19 cellular contexts compared by ENCODE assay signal in genomic region chr9:84556556-84556955, GRCh38.
DNase-seq lines count a peak whose midpoint lies in the region; ATAC-seq and TF ChIP-seq lines count a peak whose summit lies in the region.
"Had no signal": no experiment of that assay in that cellular context is flagged by ENCODE, and none has a peak within 500 bp of the region (broad histone marks: within the 10 kb centered on the region; RNA-seq: fewer than 3 reads in every experiment).

No MANE protein-coding gene starts in this region.

- H3K79me2 ChIP-seq in smooth muscle cell (ENCODE audit: low read depth), result no peaks in the 10 kb centered on the region

- ATAC-seq in RWPE2 (ENCODE audit: low read depth) (0 out of 3 replicates have a peak, but pooled peaks have one; percentile 29), Right ventricle myocardium superior (ENCODE audit: poor library complexity) (no peak)
- no peak for ATAC-seq in CD4-positive, alpha-beta T cell (ENCODE audit: poor library complexity)
- ATAC-seq: A549, GM12878 had no signal

- peaks cover 5% of the 10 kb centered on the region for H3F3A ChIP-seq in smooth muscle cell (ENCODE audit: low read depth)

- CTCF ChIA-PET in CD4-positive, alpha-beta T cell (lab: Charles Lee), result no interaction called here

- H3K9me3 Mint-ChIP-seq in activated CD4-positive, alpha-beta T cell treated with anti-CD3 and anti-CD28 coated beads, Interleukin-2, amount 10 ng/mL, durations not matched to agents 24 days and 14 days, result no peaks in the 10 kb centered on the region
- peaks cover 4% of the 10 kb centered on the region for H3K9me3 Mint-ChIP-seq in CD4-positive, alpha-beta T cell

- peaks cover 3% of the 10 kb centered on the region for H3K27me3 ChIP-seq in RWPE2 (ENCODE audit: insufficient read depth, poor library complexity, severe bottlenecking)
- no peaks in the 10 kb centered on the region for H3K27me3 ChIP-seq in smooth muscle cell (ENCODE audit: low read depth)
- peaks cover 6% of the 10 kb centered on the region for H3K27me3 ChIP-seq in CD4-positive, alpha-beta T cell (ENCODE audit: control insufficient read depth, insufficient read depth, low read length)

- peak; percentile 13 for DNase-seq in activated CD4-positive, alpha-beta T cell treated with anti-CD3 and anti-CD28 coated beads, Interleukin-2, amount 10 ng/mL, durations not matched to agents 24 days and 14 days
- no peak for DNase-seq in activated CD4-positive, alpha-beta T cell treated with anti-CD3 and anti-CD28 coated beads, Interleukin-2, amount 50 U/mL, for 4 hours
- DNase-seq in RWPE2 (ENCODE audit: low spot score), result no peak
- DNase-seq in epithelial cell of prostate (ENCODE audit: low read depth, low spot score), result peak; percentile 20
- DNase-seq in smooth muscle cell (lab: John Stamatoyannopoulos, UW; ENCODE audit: unreplicated experiment), result no peak
- DNase-seq in NCI-H524 treated with DMSO at 0.1 percent for 48 hours (lab: John Stamatoyannopoulos, UW), result no peak
- no peak for DNase-seq in Right ventricle myocardium superior
- DNase-seq in CD4-positive, alpha-beta T cell, result no peak
- DNase-seq: AML-193; CD4-positive, alpha-beta memory T cell; DMS153; DMS79 treated with DMSO at 0.1 percent for 48 hours; H9; IMR-90 had no signal

- H4K20me1 ChIP-seq in smooth muscle cell (ENCODE audit: low read depth), result no peaks in the 10 kb centered on the region

- H3K36me3 Mint-ChIP-seq in activated CD4-positive, alpha-beta T cell treated with anti-CD3 and anti-CD28 coated beads, Interleukin-2, amount 10 ng/mL, durations not matched to agents 24 days and 14 days (ENCODE audit: low read depth), result no peaks in the 10 kb centered on the region
- no peaks in the 10 kb centered on the region for H3K36me3 Mint-ChIP-seq in CD4-positive, alpha-beta T cell (ENCODE audit: low read depth)
- H3K36me3 Mint-ChIP-seq: CD4-positive, alpha-beta memory T cell had no signal

- POLR2A ChIA-PET in CD4-positive, alpha-beta T cell (lab: Charles Lee), result no interaction called here

- intact Hi-C loops in activated CD4-positive, alpha-beta T cell treated with anti-CD3 and anti-CD28 coated beads, Interleukin-2, amount 10 ng/mL, durations not matched to agents 24 days and 14 days (cut with micrococcal nuclease), result no loop called here
- intact Hi-C loops in Right ventricle myocardium superior (cut with DNase I), result no loop called here
- intact Hi-C loops in CD4-positive, alpha-beta T cell (cut with DNase I, micrococcal nuclease), result no loop called here

- 39% methylated on average over 1 of the region's 1 CpG for WGBS in smooth muscle cell (ENCODE audit: low lambda C conversion rate)

- H3K27ac Mint-ChIP-seq in activated CD4-positive, alpha-beta T cell treated with anti-CD3 and anti-CD28 coated beads, Interleukin-2, amount 10 ng/mL, durations not matched to agents 24 days and 14 days, result no peak overlapping the region
- H3K27ac Mint-ChIP-seq in CD4-positive, alpha-beta T cell, result no peak overlapping the region
- H3K27ac Mint-ChIP-seq: CD4-positive, alpha-beta memory T cell had no signal

- H3K4me1 ChIP-seq in RWPE2 (ENCODE audit: insufficient read depth, poor library complexity, severe bottlenecking) (peaks cover 3% of the 10 kb centered on the region), smooth muscle cell (ENCODE audit: low read depth) (peaks cover 23% of the 10 kb centered on the region)
- H3K4me1 ChIP-seq: A549 had no signal

- peak overlapping the region; percentile 52 for H3K4me2 ChIP-seq in smooth muscle cell
- H3K4me2 ChIP-seq: A549 had no signal

- H3K4me3 Mint-ChIP-seq in activated CD4-positive, alpha-beta T cell treated with anti-CD3 and anti-CD28 coated beads, Interleukin-2, amount 10 ng/mL, durations not matched to agents 24 days and 14 days, result no peak overlapping the region
- H3K4me3 Mint-ChIP-seq in CD4-positive, alpha-beta T cell, result no peak overlapping the region
- H3K4me3 Mint-ChIP-seq: CD4-positive, alpha-beta memory T cell; H9 had no signal

- TF ChIP-seq CTCF in RWPE2 (IDR thresholded peaks at IDR 0.05; ENCODE audit: poor library complexity, severe bottlenecking) (no peak), smooth muscle cell (IDR thresholded peaks at IDR 0.05; ENCODE audit: borderline replicate concordance, insufficient read depth, poor library complexity, severe bottlenecking) (no peak)
- TF ChIP-seq CTCF in CD4-positive, alpha-beta T cell (IDR thresholded peaks at IDR 0.05), result no peak

- H2AFZ ChIP-seq in smooth muscle cell (ENCODE audit: low read depth), result peak overlapping the region; percentile 30

- H3K9me3 ChIP-seq in RWPE2 (ENCODE audit: severe bottlenecking) (no peaks in the 10 kb centered on the region), smooth muscle cell (replicated peaks; ENCODE audit: low read depth) (no peaks in the 10 kb centered on the region)
- no peaks in the 10 kb centered on the region for H3K9me3 ChIP-seq in CD4-positive, alpha-beta T cell (ENCODE audit: control insufficient read depth, low read length)
- H3K9me3 ChIP-seq: A549 had no signal

- H3K4me1 Mint-ChIP-seq in activated CD4-positive, alpha-beta T cell treated with anti-CD3 and anti-CD28 coated beads, Interleukin-2, amount 10 ng/mL, durations not matched to agents 24 days and 14 days, result no peaks in the 10 kb centered on the region
- no peaks in the 10 kb centered on the region for H3K4me1 Mint-ChIP-seq in CD4-positive, alpha-beta T cell (ENCODE audit: low read depth)
- H3K4me1 Mint-ChIP-seq: CD4-positive, alpha-beta memory T cell had no signal

- no peaks in the 10 kb centered on the region for H3K36me3 ChIP-seq in RWPE2 (ENCODE audit: low read depth)
- H3K36me3 ChIP-seq in smooth muscle cell (ENCODE audit: low read depth), result no peaks in the 10 kb centered on the region

- no peak overlapping the region for H3K27ac ChIP-seq in RWPE2 (ENCODE audit: poor library complexity, severe bottlenecking)
- H3K27ac ChIP-seq in epithelial cell of prostate, result no peak overlapping the region
- H3K27ac ChIP-seq in smooth muscle cell (ENCODE audit: low read depth), result peak overlapping the region; percentile 79
- no peak overlapping the region for H3K27ac ChIP-seq in CD4-positive, alpha-beta T cell (ENCODE audit: low read depth, low read length)
- H3K27ac ChIP-seq: 22Rv1, A549, C4-2B, HL-60 had no signal

- peaks cover 1% of the 10 kb centered on the region for H3K27me3 Mint-ChIP-seq in activated CD4-positive, alpha-beta T cell treated with anti-CD3 and anti-CD28 coated beads, Interleukin-2, amount 10 ng/mL, durations not matched to agents 24 days and 14 days
- peaks cover 22% of the 10 kb centered on the region for H3K27me3 Mint-ChIP-seq in CD4-positive, alpha-beta T cell

- H3K4me3 ChIP-seq in RWPE2 (ENCODE audit: severe bottlenecking), result no peak overlapping the region
- no peak overlapping the region for H3K4me3 ChIP-seq in smooth muscle cell
- H3K4me3 ChIP-seq: A549, GM12878 had no signal

- H3K9ac ChIP-seq in smooth muscle cell (ENCODE audit: low read depth), result peak overlapping the region; percentile 13

Comparison
In these comparisons a context has a peak if more than half of its experiments do, and no peak if none do; other contexts are left out.
1. DNase-seq: peak in activated CD4-positive, alpha-beta T cell treated with anti-CD3 and anti-CD28 coated beads, Interleukin-2, amount 10 ng/mL, durations not matched to agents 24 days and 14 days (single experiment) and epithelial cell of prostate (single experiment); none in activated CD4-positive, alpha-beta T cell treated with anti-CD3 and anti-CD28 coated beads, Interleukin-2, amount 50 U/mL, for 4 hours (0 of 2), RWPE2 (single experiment), smooth muscle cell (single experiment), NCI-H524 treated with DMSO at 0.1 percent for 48 hours (single experiment), Right ventricle myocardium superior (single experiment) and CD4-positive, alpha-beta T cell (0 of 10).